In genomic region chr2:36486546-36487044, GRCh38 we compare ENCODE assay signal across 9 cellular contexts.
DNase-seq lines count a peak whose midpoint lies in the region; ATAC-seq and TF ChIP-seq lines count a peak whose summit lies in the region.
"Had no signal": no experiment of that assay in that cellular context is flagged by ENCODE, and none has a peak within 500 bp of the region (broad histone marks: within the 10 kb centered on the region; RNA-seq: fewer than 3 reads in every experiment).

No MANE protein-coding gene starts in this region.

- H3K27ac Mint-ChIP-seq in glutamatergic neuron (ENCODE audit: unreplicated experiment): no peak overlapping the region

- no peaks in the 10 kb centered on the region for H3K4me1 Mint-ChIP-seq in glutamatergic neuron (ENCODE audit: low read depth, unreplicated experiment)

- WGBS in mesodermal cell (ENCODE audit: insufficient coverage in 2 of 2), 2 experiments: no CpG with 5 or more reads among the region's 1 CpG

- H3K27me3 ChIP-seq in ACC112 (ENCODE audit: insufficient read depth, low read length) (no peaks in the 10 kb centered on the region), PC-3 (ENCODE audit: low read length) (no peaks in the 10 kb centered on the region)
- H3K27me3 ChIP-seq: BLaER1 treated with 17β-estradiol and CSF1 and Interleukin-3, amounts not matched to agents 10 nM and 100 nM had no signal

- H3K4me1 ChIP-seq in ACC112 (ENCODE audit: control insufficient read depth, insufficient read depth, low read length, unreplicated experiment): peaks cover 95% of the 10 kb centered on the region
- H3K4me1 ChIP-seq in PC-3 (ENCODE audit: insufficient read depth, low read length): peaks cover 75% of the 10 kb centered on the region
- H3K4me1 ChIP-seq in mesodermal cell (ENCODE audit: control insufficient read depth, insufficient read depth, low read length, poor library complexity, severe bottlenecking): peaks cover 65% of the 10 kb centered on the region

- CTCF ChIA-PET in PC-3 (lab: Charles Lee): no interaction called here

- H3K27me3 Mint-ChIP-seq in glutamatergic neuron (ENCODE audit: unreplicated experiment): no peaks in the 10 kb centered on the region

- peak; percentile 62 for ATAC-seq in PC-3
- no peak for ATAC-seq in GM18520 (IDR thresholded peaks at IDR 0.05; ENCODE audit: unreplicated experiment)

- POLR2A ChIA-PET in PC-3 (lab: Charles Lee; ENCODE audit: unreplicated experiment): interaction anchor here (0.6 kb wide), 1 partner anchor 10 kb away, joined by 3 read pairs; no protein-coding TSS in a partner anchor

- no peaks in the 10 kb centered on the region for H3K9me3 ChIP-seq in PC-3 (ENCODE audit: low read length)
- no peaks in the 10 kb centered on the region for H3K9me3 ChIP-seq in mesodermal cell (ENCODE audit: control insufficient read depth, low read length)

- BruUV-seq in PC-3 (replicated peaks; lab: Mats Ljungman, UMichigan): no TSS peak

- H3K36me3 Mint-ChIP-seq in glutamatergic neuron (ENCODE audit: unreplicated experiment): no peaks in the 10 kb centered on the region

- H3K9ac ChIP-seq in PC-3 (ENCODE audit: low read length): no peak overlapping the region
- H3K9ac ChIP-seq: BLaER1 treated with 17β-estradiol and CSF1 and Interleukin-3, amounts not matched to agents 10 nM and 100 nM had no signal

- H3K4me3 ChIP-seq in ACC112 (ENCODE audit: low read depth, low read length) (peak overlapping the region; percentile 29), PC-3 (ENCODE audit: low read length) (no peak overlapping the region), epithelial cell of esophagus (ENCODE audit: low read length) (no peak overlapping the region), mesodermal cell (ENCODE audit: extremely low read depth, insufficient read depth, low read length, poor library complexity, severe bottlenecking) (no peak overlapping the region)
- H3K4me3 ChIP-seq: BLaER1 treated with 17β-estradiol and CSF1 and Interleukin-3, amounts not matched to agents 10 nM and 100 nM had no signal

- peak overlapping the region; percentile 100 for H3K27ac ChIP-seq in ACC112 (ENCODE audit: low read depth, low read length)
- H3K27ac ChIP-seq in PC-3 (ENCODE audit: low read length): peak overlapping the region; percentile 27; the same call in 1 of the 2 replicates
- H3K27ac ChIP-seq in mesodermal cell (ENCODE audit: low read depth, low read length, severe bottlenecking): peak overlapping the region; percentile 96
- H3K27ac ChIP-seq: BLaER1 treated with 17β-estradiol and CSF1 and Interleukin-3, amounts not matched to agents 10 nM and 100 nM had no signal

- no peak overlapping the region for H3K4me3 Mint-ChIP-seq in glutamatergic neuron (ENCODE audit: unreplicated experiment)

- DNase-seq in PC-3: peak; percentile 76
- peak; percentile 53 for DNase-seq in epithelial cell of esophagus (ENCODE audit: low read depth)
- no peak for DNase-seq in glutamatergic neuron
- no peak for DNase-seq in NCI-H1092 treated with DMSO at 0.1 percent for 48 hours (lab: John Stamatoyannopoulos, UW)
- no peak for DNase-seq in globus pallidus (ENCODE audit: low spot score)

- TF ChIP-seq CTCF in PC-3 (conservative IDR thresholded peaks at IDR 0.05; ENCODE audit: low read depth, low read length) (no peak), epithelial cell of esophagus (IDR thresholded peaks at IDR 0.05; ENCODE audit: insufficient read depth, low read depth, low read length, missing control alignments) (no peak), glutamatergic neuron (IDR thresholded peaks at IDR 0.05; ENCODE audit: partially characterized antibody, unreplicated experiment) (no peak)

- H2AFZ ChIP-seq in ACC112 (ENCODE audit: low read length, unreplicated experiment) (no peak overlapping the region), PC-3 (ENCODE audit: low read length) (no peak overlapping the region)

- H3K36me3 ChIP-seq in ACC112 (ENCODE audit: insufficient read depth, low read length) (peaks cover 56% of the 10 kb centered on the region), PC-3 (ENCODE audit: low read depth, low read length) (peaks cover 28% of the 10 kb centered on the region), mesodermal cell (ENCODE audit: control insufficient read depth, insufficient read depth, low read length) (peaks cover 64% of the 10 kb centered on the region)

- H4K20me1 ChIP-seq in PC-3 (ENCODE audit: low read length): no peaks in the 10 kb centered on the region
- H4K20me1 ChIP-seq: BLaER1 treated with 17β-estradiol and CSF1 and Interleukin-3, amounts not matched to agents 10 nM and 100 nM had no signal

- intact Hi-C loops in PC-3 (cut with micrococcal nuclease): loop anchor here (1.0 kb wide), 2 partner anchors 8 to 25 kb away; no protein-coding TSS in a partner anchor

- H3K9me2 ChIP-seq in PC-3 (replicated peaks; ENCODE audit: low read length): no peaks in the 10 kb centered on the region

- no peaks in the 10 kb centered on the region for H3F3A ChIP-seq in PC-3 (ENCODE audit: low read length, unreplicated experiment)

- H3K4me2 ChIP-seq in PC-3 (ENCODE audit: low read length): peak overlapping the region; percentile 45
- H3K4me2 ChIP-seq: BLaER1 treated with 17β-estradiol and CSF1 and Interleukin-3, amounts not matched to agents 10 nM and 100 nM had no signal

- H3K79me2 ChIP-seq in ACC112 (ENCODE audit: control insufficient read depth, insufficient read depth, low read length, unreplicated experiment): peaks cover 46% of the 10 kb centered on the region
- H3K79me2 ChIP-seq in PC-3 (ENCODE audit: low read length): peaks cover 38% of the 10 kb centered on the region

- no peaks in the 10 kb centered on the region for H3K9me3 Mint-ChIP-seq in glutamatergic neuron (ENCODE audit: unreplicated experiment)

Comparison
In these comparisons a context has a peak if more than half of its experiments do, and no peak if none do; other contexts are left out.
1. H3K27ac ChIP-seq: peak in every context shown above with its lines; median percentile 100 in ACC112; 96 in mesodermal cell; 27 in PC-3.
2. DNase-seq: peak in PC-3 (single experiment) and epithelial cell of esophagus (single experiment); none in glutamatergic neuron (single experiment), NCI-H1092 treated with DMSO at 0.1 percent for 48 hours (single experiment) and globus pallidus (single experiment).